ENCODE assay signal across 1 cellular context in the genomic region with DNA sequence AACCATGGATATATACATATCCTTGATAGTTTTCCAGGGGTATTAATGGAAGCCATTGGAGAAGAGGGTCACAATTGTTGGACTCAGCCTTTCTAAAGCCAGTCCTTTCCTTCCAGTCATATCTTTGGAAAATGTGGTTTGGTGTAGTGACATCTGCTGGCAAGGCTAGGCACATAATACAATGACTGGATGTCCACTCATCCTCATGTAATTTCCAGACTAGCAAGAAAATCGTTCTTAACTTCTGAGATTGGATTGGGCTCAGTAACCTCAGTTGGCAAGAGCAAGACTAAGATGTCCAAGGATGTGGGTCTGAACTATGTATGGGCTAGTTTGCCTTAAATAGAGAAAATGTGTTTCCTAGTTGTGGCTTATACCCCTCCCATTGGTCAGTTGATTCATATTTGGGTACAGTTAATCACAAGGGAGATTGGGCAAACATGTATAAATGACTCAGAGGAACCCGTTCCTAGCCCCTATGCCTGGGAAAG.
TF ChIP-seq lines count a peak whose summit lies in the region.

No MANE protein-coding gene starts in this region.

TF ChIP-seq in H1, 55 proteins besides CTCF, POLR2A, EP300 and RAD21 (continued from another document):
- TF ChIP-seq, protein P1, sequence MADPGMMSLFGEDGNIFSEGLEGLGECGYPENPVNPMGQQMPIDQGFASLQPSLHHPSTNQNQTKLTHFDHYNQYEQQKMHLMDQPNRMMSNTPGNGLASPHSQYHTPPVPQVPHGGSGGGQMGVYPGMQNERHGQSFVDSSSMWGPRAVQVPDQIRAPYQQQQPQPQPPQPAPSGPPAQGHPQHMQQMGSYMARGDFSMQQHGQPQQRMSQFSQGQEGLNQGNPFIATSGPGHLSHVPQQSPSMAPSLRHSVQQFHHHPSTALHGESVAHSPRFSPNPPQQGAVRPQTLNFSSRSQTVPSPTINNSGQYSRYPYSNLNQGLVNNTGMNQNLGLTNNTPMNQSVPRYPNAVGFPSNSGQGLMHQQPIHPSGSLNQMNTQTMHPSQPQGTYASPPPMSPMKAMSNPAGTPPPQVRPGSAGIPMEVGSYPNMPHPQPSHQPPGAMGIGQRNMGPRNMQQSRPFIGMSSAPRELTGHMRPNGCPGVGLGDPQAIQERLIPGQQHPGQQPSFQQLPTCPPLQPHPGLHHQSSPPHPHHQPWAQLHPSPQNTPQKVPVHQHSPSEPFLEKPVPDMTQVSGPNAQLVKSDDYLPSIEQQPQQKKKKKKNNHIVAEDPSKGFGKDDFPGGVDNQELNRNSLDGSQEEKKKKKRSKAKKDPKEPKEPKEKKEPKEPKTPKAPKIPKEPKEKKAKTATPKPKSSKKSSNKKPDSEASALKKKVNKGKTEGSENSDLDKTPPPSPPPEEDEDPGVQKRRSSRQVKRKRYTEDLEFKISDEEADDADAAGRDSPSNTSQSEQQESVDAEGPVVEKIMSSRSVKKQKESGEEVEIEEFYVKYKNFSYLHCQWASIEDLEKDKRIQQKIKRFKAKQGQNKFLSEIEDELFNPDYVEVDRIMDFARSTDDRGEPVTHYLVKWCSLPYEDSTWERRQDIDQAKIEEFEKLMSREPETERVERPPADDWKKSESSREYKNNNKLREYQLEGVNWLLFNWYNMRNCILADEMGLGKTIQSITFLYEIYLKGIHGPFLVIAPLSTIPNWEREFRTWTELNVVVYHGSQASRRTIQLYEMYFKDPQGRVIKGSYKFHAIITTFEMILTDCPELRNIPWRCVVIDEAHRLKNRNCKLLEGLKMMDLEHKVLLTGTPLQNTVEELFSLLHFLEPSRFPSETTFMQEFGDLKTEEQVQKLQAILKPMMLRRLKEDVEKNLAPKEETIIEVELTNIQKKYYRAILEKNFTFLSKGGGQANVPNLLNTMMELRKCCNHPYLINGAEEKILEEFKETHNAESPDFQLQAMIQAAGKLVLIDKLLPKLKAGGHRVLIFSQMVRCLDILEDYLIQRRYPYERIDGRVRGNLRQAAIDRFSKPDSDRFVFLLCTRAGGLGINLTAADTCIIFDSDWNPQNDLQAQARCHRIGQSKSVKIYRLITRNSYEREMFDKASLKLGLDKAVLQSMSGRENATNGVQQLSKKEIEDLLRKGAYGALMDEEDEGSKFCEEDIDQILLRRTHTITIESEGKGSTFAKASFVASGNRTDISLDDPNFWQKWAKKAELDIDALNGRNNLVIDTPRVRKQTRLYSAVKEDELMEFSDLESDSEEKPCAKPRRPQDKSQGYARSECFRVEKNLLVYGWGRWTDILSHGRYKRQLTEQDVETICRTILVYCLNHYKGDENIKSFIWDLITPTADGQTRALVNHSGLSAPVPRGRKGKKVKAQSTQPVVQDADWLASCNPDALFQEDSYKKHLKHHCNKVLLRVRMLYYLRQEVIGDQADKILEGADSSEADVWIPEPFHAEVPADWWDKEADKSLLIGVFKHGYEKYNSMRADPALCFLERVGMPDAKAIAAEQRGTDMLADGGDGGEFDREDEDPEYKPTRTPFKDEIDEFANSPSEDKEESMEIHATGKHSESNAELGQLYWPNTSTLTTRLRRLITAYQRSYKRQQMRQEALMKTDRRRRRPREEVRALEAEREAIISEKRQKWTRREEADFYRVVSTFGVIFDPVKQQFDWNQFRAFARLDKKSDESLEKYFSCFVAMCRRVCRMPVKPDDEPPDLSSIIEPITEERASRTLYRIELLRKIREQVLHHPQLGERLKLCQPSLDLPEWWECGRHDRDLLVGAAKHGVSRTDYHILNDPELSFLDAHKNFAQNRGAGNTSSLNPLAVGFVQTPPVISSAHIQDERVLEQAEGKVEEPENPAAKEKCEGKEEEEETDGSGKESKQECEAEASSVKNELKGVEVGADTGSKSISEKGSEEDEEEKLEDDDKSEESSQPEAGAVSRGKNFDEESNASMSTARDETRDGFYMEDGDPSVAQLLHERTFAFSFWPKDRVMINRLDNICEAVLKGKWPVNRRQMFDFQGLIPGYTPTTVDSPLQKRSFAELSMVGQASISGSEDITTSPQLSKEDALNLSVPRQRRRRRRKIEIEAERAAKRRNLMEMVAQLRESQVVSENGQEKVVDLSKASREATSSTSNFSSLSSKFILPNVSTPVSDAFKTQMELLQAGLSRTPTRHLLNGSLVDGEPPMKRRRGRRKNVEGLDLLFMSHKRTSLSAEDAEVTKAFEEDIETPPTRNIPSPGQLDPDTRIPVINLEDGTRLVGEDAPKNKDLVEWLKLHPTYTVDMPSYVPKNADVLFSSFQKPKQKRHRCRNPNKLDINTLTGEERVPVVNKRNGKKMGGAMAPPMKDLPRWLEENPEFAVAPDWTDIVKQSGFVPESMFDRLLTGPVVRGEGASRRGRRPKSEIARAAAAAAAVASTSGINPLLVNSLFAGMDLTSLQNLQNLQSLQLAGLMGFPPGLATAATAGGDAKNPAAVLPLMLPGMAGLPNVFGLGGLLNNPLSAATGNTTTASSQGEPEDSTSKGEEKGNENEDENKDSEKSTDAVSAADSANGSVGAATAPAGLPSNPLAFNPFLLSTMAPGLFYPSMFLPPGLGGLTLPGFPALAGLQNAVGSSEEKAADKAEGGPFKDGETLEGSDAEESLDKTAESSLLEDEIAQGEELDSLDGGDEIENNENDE (IDR thresholded peaks at IDR 0.05; ENCODE audit: insufficient replicate concordance, low read length), result no peak
- TF ChIP-seq SIX5 (IDR thresholded peaks at IDR 0.05; ENCODE audit: low read depth, low read length) (no peak), FOSL1 (IDR thresholded peaks at IDR 0.05; ENCODE audit: insufficient read depth, low read depth, low read length) (no peak), JUND (IDR thresholded peaks at IDR 0.05; ENCODE audit: low read length) (no peak), ASH2L (IDR thresholded peaks at IDR 0.05; ENCODE audit: low read length) (no peak), POU5F1 (IDR thresholded peaks at IDR 0.05; ENCODE audit: low read depth, low read length) (no peak)
TF ChIP-seq in H1: peak in this region for 0.
